Comparison of ENCODE assay signal across 12 cellular contexts in the genomic region with DNA sequence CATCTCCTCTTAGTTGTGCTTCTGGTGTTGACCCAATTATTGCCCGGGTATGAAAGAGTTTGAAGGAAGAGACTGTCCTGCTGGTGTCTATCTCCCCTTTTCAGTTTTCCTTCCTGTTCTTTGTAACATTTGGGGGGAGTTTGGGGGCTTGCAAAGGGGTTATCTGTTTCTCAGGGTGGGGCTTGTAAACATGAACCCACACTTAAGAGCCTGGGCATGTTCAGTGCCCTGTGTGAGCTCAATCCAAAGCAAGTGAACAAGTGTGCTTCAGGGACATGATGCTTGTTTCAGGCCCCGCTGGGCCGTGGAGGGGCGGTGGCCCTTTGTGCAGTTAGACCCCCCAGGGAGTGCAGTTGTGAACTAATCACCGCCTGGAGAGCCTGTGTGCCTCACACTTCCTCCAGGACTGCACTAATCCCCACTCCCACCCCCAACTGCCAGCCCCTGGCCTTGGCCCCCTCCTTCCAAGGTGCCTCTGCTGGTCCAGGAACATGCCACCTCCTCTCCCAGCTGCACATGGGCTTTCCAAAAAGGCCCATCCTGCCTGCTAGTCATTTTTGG. TPM values are rescaled to one million over a fixed set of nuclear protein-coding genes. Genes with fewer than 3 reads are reported as not detected.
DNase-seq lines count a peak whose midpoint lies in the region; ATAC-seq, FAIRE-seq and TF ChIP-seq lines count a peak whose summit lies in the region.
"Had no signal": no experiment of that assay in that cellular context is flagged by ENCODE, and none has a peak within 500 bp of the region (broad histone marks: within the 10 kb centered on the region; RNA-seq: fewer than 3 reads in every experiment).

No MANE protein-coding gene starts in this region.

- no peak for FAIRE-seq in K562 (lab: Jason Lieb, UNC)
- FAIRE-seq in GM12892 (lab: Jason Lieb, UNC), result no peak
- FAIRE-seq: TTC549 had no signal

- ATAC-seq in left ventricle myocardium superior (no peak), K562 (peak; percentile 27)

- H3K27me3 ChIP-seq in left ventricle myocardium inferior (ENCODE audit: low read depth) (no peaks in the 10 kb centered on the region), K562 (ENCODE audit: control insufficient read depth in 2 of 2, insufficient read depth in 2 of 2, low read length in 2 of 2) (no peaks in the 10 kb centered on the region), prostate gland (replicated peaks; ENCODE audit: insufficient read depth) (no peaks in the 10 kb centered on the region)

- peak overlapping the region; percentile 92 for H3K27ac Mint-ChIP-seq in mesothelial cell of epicardium

- H3K4me2 ChIP-seq in K562 (ENCODE audit: insufficient read depth, low read length), result peak overlapping the region; percentile 81

- intact Hi-C loops in left ventricle myocardium inferior (cut with micrococcal nuclease), result no loop called here
- intact Hi-C loops in left ventricle myocardium superior (cut with micrococcal nuclease), result no loop called here
- intact Hi-C loops in K562 (cut with micrococcal nuclease), result loop anchor here (1.0 to 5.0 kb wide), 7 partner anchors 23 to 454 kb away; a partner anchor contains a TSS
- intact Hi-C loops in prostate gland (cut with DNase I), result no loop called here

- CTCF ChIA-PET in K562 (lab: Yijun Ruan, JAX; ENCODE audit: low intra/inter-chr PET ratio), result interaction anchor here (0.6 kb wide), 1 partner anchor 378 kb away, joined by 3 read pairs; no protein-coding TSS in a partner anchor

- no peaks in the 10 kb centered on the region for H3K36me3 Mint-ChIP-seq in mesothelial cell of epicardium

- H3K79me2 ChIP-seq in K562 (ENCODE audit: control insufficient read depth, insufficient read depth, low read length), result peaks cover 95% of the 10 kb centered on the region

- POLR2A ChIA-PET in K562 (lab: Yijun Ruan, JAX), result interaction anchor here (0.6 to 2.6 kb wide), 12 partner anchors 9 to 305 kb away, joined by 3 to 18 read pairs (median 4); no protein-coding TSS in a partner anchor

- TF ChIP-seq POLR2A in K562 (conservative IDR thresholded peaks at IDR 0.05) (no peak), prostate gland (IDR thresholded peaks at IDR 0.05) (no peak), GM12892 (IDR thresholded peaks at IDR 0.05; ENCODE audit: low read depth, low read length) (no peak)

- H3K9me3 ChIP-seq in left ventricle myocardium inferior (replicated peaks), result no peaks in the 10 kb centered on the region
- H3K9me3 ChIP-seq in K562 (replicated peaks; ENCODE audit: control insufficient read depth, insufficient read depth, low read depth, low read length), result no peaks in the 10 kb centered on the region
- H3K9me3 ChIP-seq in prostate gland, result no peaks in the 10 kb centered on the region

- no peak for TF ChIP-seq RAD21 in K562 (CRISPR knock-in tag; conservative IDR thresholded peaks at IDR 0.05 in 1 of 2, IDR thresholded peaks at IDR 0.05 in 1 of 2)

- no TSS peak for BruUV-seq in K562 (replicated peaks; lab: Mats Ljungman, UMichigan)

- H3K36me3 ChIP-seq in left ventricle myocardium inferior, result no peaks in the 10 kb centered on the region
- peaks cover 29% of the 10 kb centered on the region for H3K36me3 ChIP-seq in K562 (ENCODE audit: control insufficient read depth, insufficient read depth, low read length)
- H3K36me3 ChIP-seq in urinary bladder (ENCODE audit: insufficient read depth), result no peaks in the 10 kb centered on the region
- no peaks in the 10 kb centered on the region for H3K36me3 ChIP-seq in prostate gland

- no peaks in the 10 kb centered on the region for H4K20me1 ChIP-seq in K562 (replicated peaks; ENCODE audit: control insufficient read depth, insufficient read depth, low read length)

- H3K27me3 Mint-ChIP-seq in mesothelial cell of epicardium (ENCODE audit: low read depth), result no peaks in the 10 kb centered on the region
- H3K27me3 Mint-ChIP-seq: CD4-positive, CD25-positive, alpha-beta regulatory T cell had no signal

- no peaks in the 10 kb centered on the region for H3K9me1 ChIP-seq in K562 (ENCODE audit: control insufficient read depth, insufficient read depth, low read length)

- no peak overlapping the region for H3K4me3 ChIP-seq in left ventricle myocardium inferior
- H3K4me3 ChIP-seq in K562, result peak overlapping the region; percentile 6; the same call in 1 of the 2 replicates
- no peak overlapping the region for H3K4me3 ChIP-seq in urinary bladder (ENCODE audit: low read depth, low read length)
- H3K4me3 ChIP-seq in prostate gland, result no peak overlapping the region

- in situ Hi-C loops in K562 (cut with MboI), result no loop called here

- H3K4me1 ChIP-seq in left ventricle myocardium inferior (peaks cover 96% of the 10 kb centered on the region), K562 (replicated peaks in 1 of 2; ENCODE audit: control insufficient read depth in 2 of 2, insufficient read depth in 2 of 2, low read length in 2 of 2) (peaks cover 75 to 94% of the 10 kb centered on the region in 2 experiments), urinary bladder (ENCODE audit: insufficient read depth) (peaks cover 15% of the 10 kb centered on the region), prostate gland (replicated peaks) (peaks cover 17% of the 10 kb centered on the region)

- H3K27ac ChIP-seq in left ventricle myocardium inferior (replicated peaks), result peak overlapping the region; percentile 58
- peak overlapping the region; percentile 88 for H3K27ac ChIP-seq in K562 (ENCODE audit: extremely low read depth, low read depth, low read length)
- H3K27ac ChIP-seq in urinary bladder (ENCODE audit: low read depth), result peak overlapping the region; percentile 25
- peak overlapping the region in 1 of 2 donors; percentile 36 for H3K27ac ChIP-seq in prostate gland

- TF ChIP-seq CTCF in left ventricle myocardium inferior (IDR thresholded peaks at IDR 0.05; ENCODE audit: borderline replicate concordance) (no peak), K562 (IDR thresholded peaks at IDR 0.05 in 2 of 3, conservative IDR thresholded peaks at IDR 0.05 in 1 of 3; ENCODE audit: insufficient read depth in 2 of 3, low read depth in 1 of 3, low read length in 3 of 3) (no peak), mesothelial cell of epicardium (IDR thresholded peaks at IDR 0.05; ENCODE audit: unreplicated experiment) (no peak), prostate gland (IDR thresholded peaks at IDR 0.05) (no peak)

- no peak for TF ChIP-seq EP300 in K562 (IDR thresholded peaks at IDR 0.05; ENCODE audit: low read length)

- no peak for DNase-seq in left ventricle myocardium inferior
- DNase-seq in left ventricle myocardium superior, result no peak
- DNase-seq in K562 (ENCODE audit: extremely low read depth in 1 of 4, low spot score in 3 of 4), result peak; percentile 52 to 71 (median 59)
- DNase-seq in mesothelial cell of epicardium (ENCODE audit: low spot score in 2 of 2, unreplicated experiment in 2 of 2), result no peak
- DNase-seq in prostate gland (ENCODE audit: low spot score), result no peak
- DNase-seq in NCI-H1930 (lab: John Stamatoyannopoulos, UW), result no peak
- DNase-seq in GM12892 (ENCODE audit: insufficient read length), result no peak
- DNase-seq: activated effector memory CD4-positive, alpha-beta T cell treated with anti-CD3 and anti-CD28 coated beads, Interleukin-2, amount 50 U/mL, for 16 hours; CD4-positive, CD25-positive, alpha-beta regulatory T cell; Karpas-422 had no signal

- H3K4me1 Mint-ChIP-seq in mesothelial cell of epicardium, result peaks cover 63% of the 10 kb centered on the region

- H3K9me3 Mint-ChIP-seq in mesothelial cell of epicardium, result no peaks in the 10 kb centered on the region
- H3K9me3 Mint-ChIP-seq: CD4-positive, CD25-positive, alpha-beta regulatory T cell had no signal

- no peak overlapping the region for H3K4me3 Mint-ChIP-seq in mesothelial cell of epicardium
- H3K4me3 Mint-ChIP-seq: CD4-positive, CD25-positive, alpha-beta regulatory T cell had no signal

- WGBS in K562 (ENCODE audit: insufficient coverage, low coverage, missing lambda C conversion rate), result 0% methylated on average over 5 of the region's 5 CpGs
- 72% methylated on average over 5 of the region's 5 CpGs for WGBS in urinary bladder
- WGBS in prostate gland, result 83% methylated on average over 5 of the region's 5 CpGs

- peak overlapping the region; percentile 65 to 75 for H3K9ac ChIP-seq in K562 (ENCODE audit: insufficient read depth in 1 of 2, low read depth in 2 of 2, low read length in 2 of 2)

- no peak overlapping the region for H2AFZ ChIP-seq in K562 (ENCODE audit: low read depth, low read length)

TF ChIP-seq in K562, 482 proteins besides CTCF, POLR2A, EP300 and RAD21 (continues in another document):
- TF ChIP-seq ZNF143 (CRISPR knock-in tag; IDR thresholded peaks at IDR 0.05) (no peak), POLR2AphosphoS2 (IDR thresholded peaks at IDR 0.05; ENCODE audit: low read length) (0 out of 2 replicates have a peak, but pooled peaks have one; percentile 10)

RNA-seq across cellular contexts. Expression of a gene that starts 58.1 kb away (rescaled TPM):
- total RNA-seq in left ventricle myocardium inferior (33.3 TPM), left ventricle myocardium superior (36.2 TPM), K562 (2014; rRNA removed) (19.3 and 34.7 TPM in 2 replicates), K562 (2014; rRNA removed; fragmentation: Illumina TruSeq; extraction: Trizol) (24.3 and 25.0 TPM in 2 replicates), K562 (2015; rRNA removed; fragmentation: Illumina TruSeq; extraction: Trizol) (21.9 and 22.1 TPM in 2 replicates), K562 (2021) (64.2 and 65.7 TPM in 2 replicates), mesothelial cell of epicardium (55.4 to 63.0 TPM (median 57.5 TPM) in 3 replicates), urinary bladder (25.9 TPM), prostate gland (10 to 100 TPM; 58.4 to 71.0 TPM)
- 128 and 141 TPM in 2 replicates for total RNA-seq in K562 (2011; cell fraction: chromatin; rRNA removed; ENCODE audit: low replicate concordance)
- total RNA-seq in K562 (2011; cell fraction: nucleolus; rRNA removed), result 88.6 and 91.1 TPM in 2 replicates
- 120 and 166 TPM in 2 replicates for total RNA-seq in K562 (2011; cell fraction: nucleoplasm; rRNA removed)
- polyA plus RNA-seq in K562 (2011; rRNA removed) (5.2 and 6.0 TPM in 2 replicates), K562 (2014; fragmentation: Illumina TruSeq; extraction: Trizol) (23.6 and 25.9 TPM in 2 replicates), K562 (2014; fragmentation: Nextera tagmentation; extraction: Ambion mirVana) (1 to 10 TPM; 3.3 to 4.8 TPM), K562 (2014; rRNA removed) (15.6 and 19.6 TPM in 2 replicates), urinary bladder (10.8 TPM)
- polyA plus RNA-seq in K562 (2011; cell fraction: cytosol; rRNA removed), result 5.6 and 6.8 TPM in 2 replicates
- polyA plus RNA-seq in K562 (2011; cell fraction: nucleus; rRNA removed), result 25.5 and 29.7 TPM in 2 replicates
- polyA plus RNA-seq in K562 (2012), result 20.6 and 20.9 TPM in 2 replicates
- polyA minus RNA-seq in K562 (2011; rRNA and poly(A)+ RNA removed), result 42.2 and 45.2 TPM in 2 replicates
- 34.1 and 47.8 TPM in 2 replicates for polyA minus RNA-seq in K562 (2011; cell fraction: cytosol; rRNA and poly(A)+ RNA removed)
- 48.1 and 74.3 TPM in 2 replicates for polyA minus RNA-seq in K562 (2011; cell fraction: nucleus; rRNA and poly(A)+ RNA removed)
- polyA plus RNA-seq in GM12892 (2012; ENCODE audit: missing spikeins), result 7.8 TPM

Comparison
In these comparisons a context has a peak if more than half of its experiments do, and no peak if none do; other contexts are left out.
1. DNase-seq: peak in K562 (4 of 4); none in left ventricle myocardium inferior (single experiment), left ventricle myocardium superior (single experiment), mesothelial cell of epicardium (0 of 2), prostate gland (single experiment), NCI-H1930 (0 of 2) and GM12892 (single experiment).